1 cellular context compared by ENCODE assay signal in genomic region chr5:54742417-54742889, GRCh38.
A peak's percentile ranks its signal among the peaks of the same experiment; 100 is the strongest.
TF ChIP-seq lines count a peak whose summit lies in the region.

No MANE protein-coding gene starts in this region.

TF ChIP-seq in K562, 482 proteins besides CTCF, POLR2A, EP300 and RAD21 (continued from another document):
- peak; percentile 23; the same call in 1 of the 2 replicates for TF ChIP-seq MGA (IDR thresholded peaks at IDR 0.05)
- peak; percentile 45; the same call in 1 of the 2 replicates for TF ChIP-seq POLR2AphosphoS5 (IDR thresholded peaks at IDR 0.05; ENCODE audit: control insufficient read depth, insufficient read depth, low read depth, low read length)
- peak; percentile 90 for TF ChIP-seq ARID3A (IDR thresholded peaks at IDR 0.05; ENCODE audit: borderline replicate concordance, low read depth, low read length)
- no peak for TF ChIP-seq HBP1 (CRISPR knock-in tag; IDR thresholded peaks at IDR 0.05)
- TF ChIP-seq DMBX1 (CRISPR knock-in tag; IDR thresholded peaks at IDR 0.05; ENCODE audit: borderline replicate concordance), result peak; percentile 62; the same call in 1 of the 2 replicates
- TF ChIP-seq CREM (IDR thresholded peaks at IDR 0.05; ENCODE audit: low read depth), result peak; percentile 25; the same call in 1 of the 2 replicates
- TF ChIP-seq KLF16 (IDR thresholded peaks at IDR 0.05), result peak; percentile 51; the same call in 1 of the 2 replicates
- TF ChIP-seq RCOR1 (IDR thresholded peaks at IDR 0.05; ENCODE audit: borderline replicate concordance in 1 of 2, low read depth in 2 of 2, low read length in 2 of 2), result peak in 1 of 2 experiments; percentile 83; a peak in 2 of 4 replicates
- peak; percentile 12 to 23; a peak in 1 of 4 replicates for TF ChIP-seq NRF1 (conservative IDR thresholded peaks at IDR 0.05 in 1 of 2, IDR thresholded peaks at IDR 0.05 in 1 of 2)
- TF ChIP-seq AFF1 (IDR thresholded peaks at IDR 0.05; ENCODE audit: low read depth in 1 of 2, partially characterized antibody in 2 of 2), result peak in 1 of 2 experiments; percentile 55
- peak; percentile 56; the same call in 1 of the 2 replicates for TF ChIP-seq SMARCE1 (IDR thresholded peaks at IDR 0.05)
- TF ChIP-seq PRDM10 (IDR thresholded peaks at IDR 0.05; ENCODE audit: partially characterized antibody), result peak; percentile 48
- TF ChIP-seq TCF3 (CRISPR knock-in tag; IDR thresholded peaks at IDR 0.05), result peak; percentile 41
